In the genomic region with DNA sequence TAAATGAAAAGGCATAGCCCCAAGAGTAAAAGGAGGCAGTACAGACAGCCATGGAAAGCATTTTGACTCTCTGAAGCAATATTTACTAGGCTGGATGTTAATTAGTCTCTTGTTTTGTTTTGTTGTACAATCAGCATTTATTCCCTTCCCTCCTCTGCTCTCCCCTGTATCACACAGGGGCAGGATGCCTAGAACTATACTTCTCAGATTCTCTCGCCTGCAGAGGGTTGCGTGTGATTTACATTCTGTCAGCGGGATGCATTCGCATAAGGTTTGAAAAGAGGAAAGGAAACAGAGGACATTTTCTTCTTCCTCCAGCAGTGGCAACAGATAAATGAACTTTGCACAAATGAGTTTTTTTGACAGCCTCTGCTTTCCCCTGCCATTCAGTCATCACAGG, we compare ENCODE assay signal across 17 cellular contexts.
"Had no signal": no experiment of that assay in that cellular context is flagged by ENCODE, and none has a peak within 500 bp of the region (broad histone marks: within the 10 kb centered on the region; RNA-seq: fewer than 3 reads in every experiment).

No MANE protein-coding gene starts in this region.

- H3K27ac Mint-ChIP-seq: naive thymus-derived CD4-positive, alpha-beta T cell; stimulated activated effector memory CD8-positive, alpha-beta T cell treated with anti-CD3 and anti-CD28 coated beads, Interleukin-12 subunit alpha, Interleukin-12 subunit beta, amount 100 ng/mL, for 72 hours had no signal

- H3K9me3 ChIP-seq: esophagus muscularis mucosa, gastrocnemius medialis, heart right ventricle, right atrium auricular region, thyroid gland, upper lobe of left lung, uterus had no signal

- H3K4me1 ChIP-seq: suprapubic skin, thyroid gland, upper lobe of left lung, uterus had no signal

- H3K27me3 ChIP-seq: esophagus muscularis mucosa, gastrocnemius medialis, heart right ventricle, right atrium auricular region, suprapubic skin, thyroid gland, upper lobe of left lung, uterus had no signal

- H3K36me3 ChIP-seq: esophagus muscularis mucosa, gastrocnemius medialis, heart right ventricle, right atrium auricular region, suprapubic skin, thyroid gland, upper lobe of left lung, uterus had no signal

- H3K27ac ChIP-seq: esophagus muscularis mucosa, gastrocnemius medialis, right atrium auricular region, suprapubic skin, thyroid gland, upper lobe of left lung, uterus had no signal

- H3K4me3 Mint-ChIP-seq: naive thymus-derived CD4-positive, alpha-beta T cell; neural crest cell; stimulated activated effector memory CD8-positive, alpha-beta T cell treated with anti-CD3 and anti-CD28 coated beads, Interleukin-12 subunit alpha, Interleukin-12 subunit beta, amount 100 ng/mL, for 72 hours had no signal

- H3K9me3 Mint-ChIP-seq: naive thymus-derived CD4-positive, alpha-beta T cell; neural crest cell; stimulated activated effector memory CD8-positive, alpha-beta T cell treated with anti-CD3 and anti-CD28 coated beads, Interleukin-12 subunit alpha, Interleukin-12 subunit beta, amount 100 ng/mL, for 72 hours had no signal

- H3K4me3 ChIP-seq: esophagus muscularis mucosa, gastrocnemius medialis, heart right ventricle, right atrium auricular region, suprapubic skin, thyroid gland, upper lobe of left lung, uterus had no signal

- DNase-seq: effector memory CD4-positive, alpha-beta T cell; gastrocnemius medialis; heart right ventricle; kidney; left cardiac atrium; naive thymus-derived CD4-positive, alpha-beta T cell; stimulated activated CD4-positive, alpha-beta T cell treated with anti-CD3 and anti-CD28 coated beads, Interleukin-4, amount 100 ng/mL, for 1 hour; stimulated activated CD8-positive, alpha-beta memory T cell treated with anti-CD3 and anti-CD28 coated beads, Interleukin-4, amount 100 ng/mL, for 48 hours; stimulated activated naive CD8-positive, alpha-beta T cell treated with anti-CD3 and anti-CD28 coated beads, Interleukin-15, Interleukin-2, amounts not matched to agents 100 U/mL and 50 U/mL, for 24 hours; thyroid gland; upper lobe of left lung; uterus had no signal

- ATAC-seq: gastrocnemius medialis; naive thymus-derived CD4-positive, alpha-beta T cell; stimulated activated effector memory CD8-positive, alpha-beta T cell treated with anti-CD3 and anti-CD28 coated beads, Interleukin-12 subunit alpha, Interleukin-12 subunit beta, amount 100 ng/mL, for 72 hours; stimulated activated naive CD8-positive, alpha-beta T cell treated with anti-CD3 and anti-CD28 coated beads, Interleukin-15, Interleukin-2, amounts not matched to agents 100 U/mL and 50 U/mL, for 24 hours had no signal

- H3K4me1 Mint-ChIP-seq: naive thymus-derived CD4-positive, alpha-beta T cell; stimulated activated effector memory CD8-positive, alpha-beta T cell treated with anti-CD3 and anti-CD28 coated beads, Interleukin-12 subunit alpha, Interleukin-12 subunit beta, amount 100 ng/mL, for 72 hours had no signal

- H3K36me3 Mint-ChIP-seq: naive thymus-derived CD4-positive, alpha-beta T cell; stimulated activated effector memory CD8-positive, alpha-beta T cell treated with anti-CD3 and anti-CD28 coated beads, Interleukin-12 subunit alpha, Interleukin-12 subunit beta, amount 100 ng/mL, for 72 hours had no signal
